In the genomic region with DNA sequence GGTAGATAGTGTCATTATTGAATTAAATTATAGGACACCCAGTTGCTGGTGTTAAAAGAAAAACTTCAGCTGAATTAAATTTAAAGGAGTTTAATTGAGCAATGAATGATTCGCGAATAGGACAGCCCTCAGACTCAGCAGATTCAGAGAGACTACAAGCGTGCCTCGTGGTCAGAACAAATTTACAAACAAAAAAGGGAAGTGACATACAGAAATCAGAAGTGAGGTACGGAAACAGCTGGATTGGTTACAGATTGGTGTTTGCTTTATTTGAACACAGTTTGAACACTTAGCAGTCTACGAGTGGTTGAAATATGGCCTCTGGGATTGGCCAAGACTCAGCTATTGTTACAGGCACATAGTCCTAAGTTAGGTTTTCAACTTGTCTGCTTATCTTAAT, we compare ENCODE assay signal across 14 cellular contexts. TPM values are rescaled to one million over a fixed set of nuclear protein-coding genes. Genes with fewer than 3 reads are reported as not detected.
DNase-seq lines count a peak whose midpoint lies in the region; ATAC-seq and TF ChIP-seq lines count a peak whose summit lies in the region.
"Had no signal": no experiment of that assay in that cellular context is flagged by ENCODE, and none has a peak within 500 bp of the region (broad histone marks: within the 10 kb centered on the region; RNA-seq: fewer than 3 reads in every experiment).

No MANE protein-coding gene starts in this region.

- no peaks in the 10 kb centered on the region for H3K27me3 ChIP-seq in testis
- no peaks in the 10 kb centered on the region for H3K27me3 ChIP-seq in dorsolateral prefrontal cortex
- H3K27me3 ChIP-seq: esophagus muscularis mucosa had no signal

- H3K27me3 Mint-ChIP-seq in MCF 10A (ENCODE audit: insufficient read depth, unreplicated experiment), result peaks cover 17% of the 10 kb centered on the region

- H3K4me3 Mint-ChIP-seq in MCF 10A (ENCODE audit: unreplicated experiment), result no peak overlapping the region

- no peak overlapping the region for H3K4me3 ChIP-seq in testis
- no peak overlapping the region for H3K4me3 ChIP-seq in dorsolateral prefrontal cortex
- H3K4me3 ChIP-seq: esophagus muscularis mucosa, lower lobe of right lung, smooth muscle cell had no signal

- no peaks in the 10 kb centered on the region for H3K36me3 ChIP-seq in testis (ENCODE audit: low read depth, missing control alignments)
- H3K36me3 ChIP-seq: esophagus muscularis mucosa, lower lobe of right lung had no signal

- DNase-seq in dermis microvascular lymphatic vessel endothelial cell (ENCODE audit: low read depth in 2 of 2) (peak; percentile 7 to 30), dedifferentiated amniotic fluid mesenchymal stem cell (ENCODE audit: extremely low spot score) (no peak), testis (no peak), dorsolateral prefrontal cortex (no peak), MCF 10A (ENCODE audit: unreplicated experiment) (no peak)
- DNase-seq: amygdala, lower lobe of right lung, NCI-H524 treated with DMSO at 0.1 percent for 48 hours had no signal

- TF ChIP-seq CTCF in testis (IDR thresholded peaks at IDR 0.05) (no peak), dorsolateral prefrontal cortex (IDR thresholded peaks at IDR 0.05 in 54 of 56, conservative IDR thresholded peaks at IDR 0.05 in 2 of 56; ENCODE audit: low read depth in 1 of 56, partially characterized antibody in 56 of 56) (no peak), MCF 10A (IDR thresholded peaks at IDR 0.05; ENCODE audit: unreplicated experiment) (no peak)

- H3K4me1 ChIP-seq in testis, result no peaks in the 10 kb centered on the region
- H3K4me1 ChIP-seq: esophagus muscularis mucosa, lower lobe of right lung had no signal

- no TSS peak for BruUV-seq in MCF 10A (replicated peaks; lab: Mats Ljungman, UMichigan)

- CTCF ChIA-PET in MCF 10A (lab: Yijun Ruan, JAX), result interaction anchor here (0.6 kb wide), 1 partner anchor 92 kb away, joined by 3 read pairs; no protein-coding TSS in a partner anchor

- ATAC-seq in GM18858 (IDR thresholded peaks at IDR 0.05; ENCODE audit: unreplicated experiment) (peak; percentile 97), HG02571 (IDR thresholded peaks at IDR 0.05; ENCODE audit: unreplicated experiment) (peak; percentile 89), HG03521 (IDR thresholded peaks at IDR 0.05; ENCODE audit: unreplicated experiment) (peak; percentile 91)

- no peak for TF ChIP-seq POLR2A in testis (IDR thresholded peaks at IDR 0.05)

- intact Hi-C loops in testis (cut with DNase I; ENCODE audit: low total_unique reads), result no loop called here
- intact Hi-C loops in dorsolateral prefrontal cortex (cut with DNase I), result no loop called here
- intact Hi-C loops in MCF 10A (cut with micrococcal nuclease), result no loop called here

- H3K9me3 Mint-ChIP-seq in MCF 10A (ENCODE audit: unreplicated experiment), result no peaks in the 10 kb centered on the region

- no peaks in the 10 kb centered on the region for H3K9me3 ChIP-seq in testis
- H3K9me3 ChIP-seq: esophagus muscularis mucosa, lower lobe of right lung had no signal

- H3K36me3 Mint-ChIP-seq in MCF 10A (ENCODE audit: insufficient read depth, unreplicated experiment), result no peaks in the 10 kb centered on the region

- no peak overlapping the region for H3K27ac Mint-ChIP-seq in MCF 10A (ENCODE audit: low read depth, unreplicated experiment)

- H3K27ac ChIP-seq in testis, result no peak overlapping the region
- no peak overlapping the region for H3K27ac ChIP-seq in dorsolateral prefrontal cortex
- H3K27ac ChIP-seq: esophagus muscularis mucosa, lower lobe of right lung, VCaP had no signal

- 82 to 85% methylated on average over 6 of the region's 6 CpGs for WGBS in testis, 2 donors

- H3K4me1 Mint-ChIP-seq in MCF 10A (ENCODE audit: insufficient read depth, unreplicated experiment), result no peaks in the 10 kb centered on the region

- POLR2A ChIA-PET in MCF 10A (lab: Yijun Ruan, JAX), result no interaction called here

RNA-seq across cellular contexts. Expression of gene TNFRSF21, which starts 25.8 kb away (rescaled TPM):
- total RNA-seq in dermis microvascular lymphatic vessel endothelial cell (60.7 and 120 TPM in 2 replicates), testis (10 to 100 TPM; 11.0 to 19.3 TPM), dorsolateral prefrontal cortex (10 to 100 TPM; 35.8 to 77.3 (median 56.1) TPM), MCF 10A (2022) (17.8 and 19.3 TPM in 2 replicates)
- polyA plus RNA-seq in testis (ENCODE audit: insufficient read depth, low read depth, low replicate concordance), result 17.1 TPM

Comparison
In these comparisons a context has a peak if more than half of its experiments do, and no peak if none do; other contexts are left out.
1. DNase-seq: peak in dermis microvascular lymphatic vessel endothelial cell (2 of 2); none in dedifferentiated amniotic fluid mesenchymal stem cell (single experiment), testis (single experiment), dorsolateral prefrontal cortex (0 of 10) and MCF 10A (single experiment).
2. Peak in every context shown above with its lines, with median percentiles within 50 percentile points of each other: ATAC-seq.